20 cellular contexts compared by ENCODE assay signal in genomic region chr17:70225272-70225671, GRCh38.
"Had no signal": no experiment of that assay in that cellular context is flagged by ENCODE, and none has a peak within 500 bp of the region (broad histone marks: within the 10 kb centered on the region; RNA-seq: fewer than 3 reads in every experiment).

No MANE protein-coding gene starts in this region.

- H3K27ac Mint-ChIP-seq: endodermal cell; natural killer cell; stimulated activated effector memory CD8-positive, alpha-beta T cell treated with anti-CD3 and anti-CD28 coated beads, Interleukin-12 subunit alpha, Interleukin-12 subunit beta, amount 100 ng/mL, for 72 hours had no signal

- H3K36me3 Mint-ChIP-seq: natural killer cell; stimulated activated effector memory CD8-positive, alpha-beta T cell treated with anti-CD3 and anti-CD28 coated beads, Interleukin-12 subunit alpha, Interleukin-12 subunit beta, amount 100 ng/mL, for 72 hours had no signal

- H3K36me3 ChIP-seq: colonic mucosa, heart right ventricle, ovary, right lobe of liver, transverse colon had no signal

- H3K9me3 ChIP-seq: colonic mucosa, heart right ventricle, ovary, psoas muscle, right lobe of liver, transverse colon had no signal

- H3K4me1 ChIP-seq: colonic mucosa, heart right ventricle, psoas muscle, right lobe of liver, transverse colon had no signal

- ATAC-seq: esophagus mucosa; heart right ventricle; natural killer cell; psoas muscle; right lobe of liver; stimulated activated effector memory CD8-positive, alpha-beta T cell treated with anti-CD3 and anti-CD28 coated beads, Interleukin-12 subunit alpha, Interleukin-12 subunit beta, amount 100 ng/mL, for 72 hours; stimulated activated naive CD8-positive, alpha-beta T cell treated with anti-CD3 and anti-CD28 coated beads, Interleukin-15, Interleukin-2, amounts not matched to agents 100 U/mL and 50 U/mL, for 24 hours had no signal

- H3K4me3 Mint-ChIP-seq: endodermal cell; natural killer cell; neural crest cell; stimulated activated effector memory CD8-positive, alpha-beta T cell treated with anti-CD3 and anti-CD28 coated beads, Interleukin-12 subunit alpha, Interleukin-12 subunit beta, amount 100 ng/mL, for 72 hours had no signal

- H3K27ac ChIP-seq: colonic mucosa, heart right ventricle, ovary, psoas muscle, right lobe of liver, transverse colon had no signal

- H3K27me3 ChIP-seq: colonic mucosa, heart right ventricle, ovary, right lobe of liver, transverse colon had no signal

- FAIRE-seq: frontal cortex, islet of Langerhans had no signal

- H3K4me1 Mint-ChIP-seq: endodermal cell; natural killer cell; neural crest cell; stimulated activated effector memory CD8-positive, alpha-beta T cell treated with anti-CD3 and anti-CD28 coated beads, Interleukin-12 subunit alpha, Interleukin-12 subunit beta, amount 100 ng/mL, for 72 hours had no signal

- DNase-seq: colonic mucosa; effector CD4-positive, alpha-beta T cell; endodermal cell; heart right ventricle; kidney glomerular epithelial cell; mammary epithelial cell; natural killer cell; ovary; psoas muscle; retina; right lobe of liver; stimulated activated CD4-positive, alpha-beta T cell treated with anti-CD3 and anti-CD28 coated beads, Interleukin-4, amount 100 ng/mL, for 1 hour; stimulated activated CD8-positive, alpha-beta memory T cell treated with anti-CD3 and anti-CD28 coated beads, Interleukin-4, amount 100 ng/mL, for 48 hours; stimulated activated naive CD8-positive, alpha-beta T cell treated with anti-CD3 and anti-CD28 coated beads, Interleukin-15, Interleukin-2, amounts not matched to agents 100 U/mL and 50 U/mL, for 24 hours; transverse colon had no signal

- H3K9me3 Mint-ChIP-seq: endodermal cell, neural crest cell had no signal

- H3K4me3 ChIP-seq: colonic mucosa, heart right ventricle, ovary, psoas muscle, right lobe of liver, transverse colon had no signal
